1 cellular context compared by ENCODE assay signal in genomic region chr14:23006544-23007419, GRCh38.
TF ChIP-seq lines count a peak whose summit lies in the region.

No MANE protein-coding gene starts in this region.

TF ChIP-seq in HepG2, 621 proteins besides CTCF, POLR2A, EP300 and RAD21 (continued from another document and continues in another):
- peak; percentile 99 for TF ChIP-seq ZNF44 (CRISPR knock-in tag; IDR thresholded peaks at IDR 0.05)
- TF ChIP-seq ZFAT (CRISPR knock-in tag; conservative IDR thresholded peaks at IDR 0.05) = no peak; the same call in 1 of the 2 replicates
- peak; percentile 100 for TF ChIP-seq BORCS8-MEF2B (CRISPR knock-in tag; IDR thresholded peaks at IDR 0.05)
- no peak for TF ChIP-seq ZFP36 (IDR thresholded peaks at IDR 0.05; ENCODE audit: borderline replicate concordance, low read depth, low read length, partially characterized antibody)
- TF ChIP-seq ZNF33B (CRISPR knock-in tag; IDR thresholded peaks at IDR 0.05) = peak; percentile 99
- peak; percentile 99 for TF ChIP-seq XBP1 (CRISPR knock-in tag; IDR thresholded peaks at IDR 0.05)
- peak; percentile 92; the same call in 1 of the 2 replicates for TF ChIP-seq DR1 (CRISPR knock-in tag; IDR thresholded peaks at IDR 0.05)
- 0 out of 2 replicates have a peak, but pooled peaks have one; percentile 10 for TF ChIP-seq HCFC1 (IDR thresholded peaks at IDR 0.05; ENCODE audit: low read depth, low read length)
- TF ChIP-seq FOXO1 (CRISPR knock-in tag; IDR thresholded peaks at IDR 0.05) = peak; percentile 77
- TF ChIP-seq MXI1 (IDR thresholded peaks at IDR 0.05; ENCODE audit: borderline replicate concordance, low read depth, low read length) = peak; percentile 99
- peak; percentile 29; the same call in 1 of the 2 replicates for TF ChIP-seq NCOA1 (CRISPR knock-in tag; IDR thresholded peaks at IDR 0.05)
- TF ChIP-seq ZNF720 (CRISPR knock-in tag; IDR thresholded peaks at IDR 0.05) = peak; percentile 86; the same call in 1 of the 2 replicates
- peak; percentile 91 for TF ChIP-seq ESRRA (CRISPR knock-in tag; IDR thresholded peaks at IDR 0.05; ENCODE audit: low read depth)
- peak; percentile 76; the same call in 1 of the 2 replicates for TF ChIP-seq ZNF609 (CRISPR knock-in tag; IDR thresholded peaks at IDR 0.05; ENCODE audit: borderline replicate concordance)
- TF ChIP-seq SCMH1 (CRISPR knock-in tag; IDR thresholded peaks at IDR 0.05; ENCODE audit: borderline replicate concordance) = no peak
- peak; percentile 95 for TF ChIP-seq ZBTB49 (CRISPR knock-in tag; IDR thresholded peaks at IDR 0.05; ENCODE audit: borderline replicate concordance)
- TF ChIP-seq KDM1A (CRISPR knock-in tag; IDR thresholded peaks at IDR 0.05) = peak; percentile 95
- TF ChIP-seq THAP8 (CRISPR knock-in tag; IDR thresholded peaks at IDR 0.05; ENCODE audit: borderline replicate concordance) = peak; percentile 95; the same call in 1 of the 2 replicates
- peak; percentile 99 for TF ChIP-seq ZNF607 (CRISPR knock-in tag; IDR thresholded peaks at IDR 0.05; ENCODE audit: borderline replicate concordance)
- TF ChIP-seq ZNF547 (CRISPR knock-in tag; IDR thresholded peaks at IDR 0.05) = peak; percentile 100
- TF ChIP-seq FOXC1 (CRISPR knock-in tag; IDR thresholded peaks at IDR 0.05; ENCODE audit: borderline replicate concordance) = peak; percentile 99
- peak; percentile 81; the same call in 1 of the 2 replicates for TF ChIP-seq JUN (CRISPR knock-in tag; IDR thresholded peaks at IDR 0.05)
- TF ChIP-seq CEBPZ (IDR thresholded peaks at IDR 0.05; ENCODE audit: low read length) = no peak
- TF ChIP-seq HNRNPUL1 (IDR thresholded peaks at IDR 0.05; ENCODE audit: low read depth, low read length) = no peak
- peak; percentile 87; the same call in 1 of the 2 replicates for TF ChIP-seq TBP (CRISPR knock-in tag; IDR thresholded peaks at IDR 0.05)
- peak; percentile 99 for TF ChIP-seq ZNF784 (CRISPR knock-in tag; IDR thresholded peaks at IDR 0.05; ENCODE audit: borderline replicate concordance)
- TF ChIP-seq ZNF782 (CRISPR knock-in tag; IDR thresholded peaks at IDR 0.05; ENCODE audit: borderline replicate concordance) = peak; percentile 99
- TF ChIP-seq HOXA9 (CRISPR knock-in tag; IDR thresholded peaks at IDR 0.05; ENCODE audit: borderline replicate concordance) = peak; percentile 98
- peak; percentile 86; the same call in 1 of the 2 replicates for TF ChIP-seq GATAD1 (CRISPR knock-in tag; IDR thresholded peaks at IDR 0.05)
- peak; percentile 97 for TF ChIP-seq MEIS1 (CRISPR knock-in tag; IDR thresholded peaks at IDR 0.05; ENCODE audit: borderline replicate concordance)
- peak; percentile 50; the same call in 1 of the 2 replicates for TF ChIP-seq HNF4G (IDR thresholded peaks at IDR 0.05; ENCODE audit: borderline replicate concordance, low read depth, low read length)
- TF ChIP-seq HNF4G (CRISPR knock-in tag; IDR thresholded peaks at IDR 0.05; ENCODE audit: borderline replicate concordance, low read depth) = no peak; the same call in 1 of the 2 replicates
- TF ChIP-seq NFE2 (CRISPR knock-in tag; IDR thresholded peaks at IDR 0.05) = 0 out of 2 replicates have a peak, but pooled peaks have one; percentile 55
- TF ChIP-seq ZNF30 (CRISPR knock-in tag; IDR thresholded peaks at IDR 0.05) = peak; percentile 92; the same call in 1 of the 2 replicates
- TF ChIP-seq ONECUT2 (CRISPR knock-in tag; IDR thresholded peaks at IDR 0.05) = peak; percentile 74; the same call in 1 of the 2 replicates
- peak; percentile 100 for TF ChIP-seq SRY (CRISPR knock-in tag; IDR thresholded peaks at IDR 0.05)
- TF ChIP-seq ZBTB2 (CRISPR knock-in tag; IDR thresholded peaks at IDR 0.05; ENCODE audit: low read depth) = peak; percentile 98
- peak; percentile 90; the same call in 1 of the 2 replicates for TF ChIP-seq ZNF562 (CRISPR knock-in tag; IDR thresholded peaks at IDR 0.05; ENCODE audit: borderline replicate concordance)
- TF ChIP-seq ZNF619 (CRISPR knock-in tag; IDR thresholded peaks at IDR 0.05) = peak; percentile 100
- no peak for TF ChIP-seq HDAC6 (IDR thresholded peaks at IDR 0.05; ENCODE audit: low read depth, low read length)
- peak; percentile 96 for TF ChIP-seq ZBTB34 (CRISPR knock-in tag; IDR thresholded peaks at IDR 0.05)
- peak; percentile 81; the same call in 1 of the 2 replicates for TF ChIP-seq ZNF354B (CRISPR knock-in tag; IDR thresholded peaks at IDR 0.05)
- peak; percentile 98 for TF ChIP-seq ZXDC (CRISPR knock-in tag; IDR thresholded peaks at IDR 0.05)
- TF ChIP-seq ZNF704 (CRISPR knock-in tag; IDR thresholded peaks at IDR 0.05; ENCODE audit: borderline replicate concordance) = peak; percentile 98
- peak; percentile 96 for TF ChIP-seq MED8 (CRISPR knock-in tag; IDR thresholded peaks at IDR 0.05; ENCODE audit: insufficient replicate concordance)
